Comparison of ENCODE assay signal across 11 cellular contexts in genomic region chr14:90514015-90514398, GRCh38.
DNase-seq lines count a peak whose midpoint lies in the region; ATAC-seq and TF ChIP-seq lines count a peak whose summit lies in the region.
"Had no signal": no experiment of that assay in that cellular context is flagged by ENCODE, and none has a peak within 500 bp of the region (broad histone marks: within the 10 kb centered on the region; RNA-seq: fewer than 3 reads in every experiment).

No MANE protein-coding gene starts in this region.

- intact Hi-C loops in right cardiac atrium (cut with DNase I) = loop anchor here in 1 of 4 donors (10.0 kb wide), 1 partner anchor 109 kb away; no protein-coding TSS in a partner anchor
- intact Hi-C loops in left ventricle myocardium superior (cut with micrococcal nuclease) = no loop called here
- intact Hi-C loops in Panc1 (cut with micrococcal nuclease; ENCODE audit: unreplicated experiment) = loop anchor here (10.0 kb wide), 1 partner anchor 109 kb away; no protein-coding TSS in a partner anchor
- intact Hi-C loops in mucosa of descending colon (cut with DNase I, micrococcal nuclease) = loop anchor here (10.0 kb wide), 1 partner anchor 109 kb away; no protein-coding TSS in a partner anchor

- CTCF ChIA-PET in Panc1 (lab: Charles Lee) = no interaction called here

- in situ Hi-C loops in Panc1 (cut with HindIII; ENCODE audit: low pct_unique_long_range_greater_than_20kb, low sequenced_read_pairs) = no loop called here

- H3K4me3 ChIP-seq in right cardiac atrium (ENCODE audit: low read length) = no peak overlapping the region
- no peak overlapping the region for H3K4me3 ChIP-seq in Panc1 (ENCODE audit: low read depth in 2 of 2, low read length in 2 of 2)
- no peak overlapping the region for H3K4me3 ChIP-seq in mucosa of descending colon
- H3K4me3 ChIP-seq: skin epidermis had no signal

- H3K9me3 ChIP-seq in right cardiac atrium (ENCODE audit: control insufficient read depth, low read length) (no peaks in the 10 kb centered on the region), Panc1 (ENCODE audit: control insufficient read depth, insufficient read depth, low read depth, low read length) (no peaks in the 10 kb centered on the region), mucosa of descending colon (no peaks in the 10 kb centered on the region)

- TF ChIP-seq CTCF in Panc1 (IDR thresholded peaks at IDR 0.05) (no peak), mucosa of descending colon (IDR thresholded peaks at IDR 0.05) (no peak)

- DNase-seq in right cardiac atrium (no peak), left ventricle myocardium superior (no peak), Panc1 (ENCODE audit: low read depth, low spot score) (no peak), mucosa of descending colon (peak in 1 of 3 donors; percentile 64), SIG-M5 treated with dmso at 0.1 percent for 504 hours (lab: John Stamatoyannopoulos, UW; ENCODE audit: unreplicated experiment) (no peak), GF-D8 (lab: John Stamatoyannopoulos, UW) (no peak), NCI-H2107 (lab: John Stamatoyannopoulos, UW) (no peak), AG20443 (ENCODE audit: low spot score) (no peak)
- DNase-seq: activated CD4-positive, CD25-positive, alpha-beta regulatory T cell; activated T-cell treated with anti-CD3 and anti-CD28 coated beads, Interleukin-2, amount 50 U/mL, for 24 hours had no signal

- WGBS in right cardiac atrium = 86% methylated on average over 15 of the region's 15 CpGs

- BruUV-seq in Panc1 (replicated peaks; lab: Mats Ljungman, UMichigan) = no TSS peak

- H3K36me3 ChIP-seq in Panc1 (ENCODE audit: control insufficient read depth, insufficient read depth, low read length) (no peaks in the 10 kb centered on the region), mucosa of descending colon (ENCODE audit: low read depth) (no peaks in the 10 kb centered on the region)

- POLR2A ChIA-PET in Panc1 (lab: Charles Lee) = interaction anchor here (0.6 kb wide), 1 partner anchor 52 kb away, joined by 4 read pairs; no protein-coding TSS in a partner anchor

- no peaks in the 10 kb centered on the region for H3K27me3 ChIP-seq in right cardiac atrium (ENCODE audit: control insufficient read depth, insufficient read depth)
- H3K27me3 ChIP-seq in Panc1 (ENCODE audit: control insufficient read depth, insufficient read depth, low read length) = no peaks in the 10 kb centered on the region

- ATAC-seq in right cardiac atrium = no peak
- ATAC-seq in left ventricle myocardium superior = no peak
- peak; percentile 18; the same call in 1 of the 2 replicates for ATAC-seq in Panc1
- ATAC-seq in mucosa of descending colon = peak; percentile 21

- H3K4me1 ChIP-seq in right cardiac atrium (ENCODE audit: control insufficient read depth, insufficient read depth, low read length) = peaks cover 4% of the 10 kb centered on the region
- peaks cover 26% of the 10 kb centered on the region for H3K4me1 ChIP-seq in Panc1 (ENCODE audit: control insufficient read depth, insufficient read depth, low read length)
- peaks cover 55% of the 10 kb centered on the region for H3K4me1 ChIP-seq in mucosa of descending colon (ENCODE audit: low read depth)

- H3K27ac ChIP-seq in right cardiac atrium (ENCODE audit: low read length) = peak overlapping the region; percentile 69
- peak overlapping the region; percentile 76 for H3K27ac ChIP-seq in Panc1 (ENCODE audit: low read length)

Comparison
In these comparisons a context has a peak if more than half of its experiments do, and no peak if none do; other contexts are left out.
1. ATAC-seq: peak in Panc1 (single experiment) and mucosa of descending colon (single experiment); none in right cardiac atrium (0 of 2) and left ventricle myocardium superior (single experiment).